11 cellular contexts compared by ENCODE assay signal in genomic region chr5:172478256-172478655, GRCh38.
"Had no signal": no experiment of that assay in that cellular context is flagged by ENCODE, and none has a peak within 500 bp of the region (broad histone marks: within the 10 kb centered on the region; RNA-seq: fewer than 3 reads in every experiment).

No MANE protein-coding gene starts in this region.

- DNase-seq: esophagus squamous epithelium had no signal

- H3K9me3 ChIP-seq: adrenal gland, ascending aorta, breast epithelium, esophagus squamous epithelium, gastrocnemius medialis, heart left ventricle had no signal

- H3K27me3 ChIP-seq: adrenal gland, ascending aorta, breast epithelium, cardiac muscle cell, dorsolateral prefrontal cortex, esophagus squamous epithelium, gastrocnemius medialis, heart left ventricle had no signal

- H3K36me3 ChIP-seq: adrenal gland, ascending aorta, breast epithelium, cardiac muscle cell, esophagus squamous epithelium, gastrocnemius medialis, heart left ventricle had no signal

- H3K4me3 ChIP-seq: adrenal gland, ascending aorta, breast epithelium, cardiac muscle cell, coronary artery, dorsolateral prefrontal cortex, esophagus squamous epithelium, gastrocnemius medialis, heart left ventricle had no signal

- H3K4me1 ChIP-seq: adrenal gland, ascending aorta, breast epithelium, foreskin keratinocyte had no signal

- H3K27ac ChIP-seq: adrenal gland, ascending aorta, breast epithelium, cardiac muscle cell, coronary artery, epithelial cell of prostate, esophagus squamous epithelium, foreskin keratinocyte, gastrocnemius medialis had no signal
